9 cellular contexts compared by ENCODE assay signal in genomic region chr11:59719556-59719955, GRCh38. TPM values are rescaled to one million over a fixed set of nuclear protein-coding genes. Genes with fewer than 3 reads are reported as not detected.
"Had no signal": no experiment of that assay in that cellular context is flagged by ENCODE, and none has a peak within 500 bp of the region (broad histone marks: within the 10 kb centered on the region; RNA-seq: fewer than 3 reads in every experiment).

No MANE protein-coding gene starts in this region.

- H3K27ac ChIP-seq: GM23248 had no signal

- ATAC-seq: HCT116, K562 had no signal

- DNase-seq: GM23248, GOT3, H7, HFFc6, IMR-90 had no signal

RNA-seq across cellular contexts. Expression of gene OR10V1, which starts 5.9 kb away (rescaled TPM):
- total RNA-seq: GM23248, H4, H7, HFFc6, HT-29, IMR-90, K562 had no signal
